Comparison of ENCODE assay signal across 20 cellular contexts in genomic region chr10:67808706-67809105, GRCh38.
"Had no signal": no experiment of that assay in that cellular context is flagged by ENCODE, and none has a peak within 500 bp of the region (broad histone marks: within the 10 kb centered on the region; RNA-seq: fewer than 3 reads in every experiment).

No MANE protein-coding gene starts in this region.

- H3K79me2 ChIP-seq: hepatocyte had no signal

- H3K27ac ChIP-seq: breast epithelium, gastroesophageal sphincter, hepatocyte, left ventricle myocardium inferior, neutrophil, tibial nerve, uterus had no signal

- H2AFZ ChIP-seq: hepatocyte had no signal

- DNase-seq: activated CD4-positive, alpha-beta T cell treated with anti-CD3 and anti-CD28 coated beads for 1 hour; activated CD4-positive, alpha-beta T cell treated with anti-CD3 and anti-CD28 coated beads, Interleukin-2, amount 50 U/mL, for 4 hours; activated naive CD4-positive, alpha-beta T cell treated with Interleukin-2 at 50 U/mL for 16 hours; activated naive CD8-positive, alpha-beta T cell treated with anti-CD3 and anti-CD28 coated beads, Interleukin-2, amount 50 U/mL, for 24 hours; activated T-cell treated with anti-CD3 and anti-CD28 coated beads for 4 hours; aorta; kidney; left ventricle myocardium inferior; mucosa of descending colon; naive thymus-derived CD4-positive, alpha-beta T cell; retina; stimulated activated CD4-positive, alpha-beta T cell treated with anti-CD3 and anti-CD28 coated beads, Interleukin-4, amount 100 ng/mL, for 1 hour; stimulated activated naive B cell treated with anti-CD40 and anti-IgM and Interleukin-4, amounts not matched to agents 10 μg/mL and 1 μg/mL and 100 μg/mL, for 72 hours; uterus had no signal

- ATAC-seq: activated naive CD8-positive, alpha-beta T cell treated with anti-CD3 and anti-CD28 coated beads, Interleukin-2, amount 50 U/mL, for 24 hours; activated T-helper 17 cell treated with anti-CD3 and anti-CD28 coated beads, Interleukin-2, amount 50 U/mL, for 72 hours; gastroesophageal sphincter; mucosa of descending colon; naive thymus-derived CD4-positive, alpha-beta T cell; stimulated activated naive B cell treated with anti-CD40 and anti-IgM and Interleukin-4, amounts not matched to agents 10 μg/mL and 1 μg/mL and 100 μg/mL, for 72 hours had no signal

- FAIRE-seq: kidney had no signal

- H3K4me2 ChIP-seq: hepatocyte had no signal

- H3K4me1 ChIP-seq: breast epithelium, gastroesophageal sphincter, left ventricle myocardium inferior, tibial nerve had no signal

- H3K4me3 ChIP-seq: breast epithelium, gastroesophageal sphincter, hepatocyte, left ventricle myocardium inferior, mucosa of descending colon, tibial nerve, uterus had no signal

- H3K9me3 ChIP-seq: breast epithelium, gastroesophageal sphincter, left ventricle myocardium inferior, mucosa of descending colon, neutrophil, tibial nerve, uterus had no signal

- H3K36me3 ChIP-seq: breast epithelium, gastroesophageal sphincter, neutrophil, tibial nerve, uterus had no signal

- H3K27me3 ChIP-seq: breast epithelium, gastroesophageal sphincter, hepatocyte, neutrophil, tibial nerve, uterus had no signal
